Comparison of ENCODE assay signal across 8 cellular contexts in the genomic region with DNA sequence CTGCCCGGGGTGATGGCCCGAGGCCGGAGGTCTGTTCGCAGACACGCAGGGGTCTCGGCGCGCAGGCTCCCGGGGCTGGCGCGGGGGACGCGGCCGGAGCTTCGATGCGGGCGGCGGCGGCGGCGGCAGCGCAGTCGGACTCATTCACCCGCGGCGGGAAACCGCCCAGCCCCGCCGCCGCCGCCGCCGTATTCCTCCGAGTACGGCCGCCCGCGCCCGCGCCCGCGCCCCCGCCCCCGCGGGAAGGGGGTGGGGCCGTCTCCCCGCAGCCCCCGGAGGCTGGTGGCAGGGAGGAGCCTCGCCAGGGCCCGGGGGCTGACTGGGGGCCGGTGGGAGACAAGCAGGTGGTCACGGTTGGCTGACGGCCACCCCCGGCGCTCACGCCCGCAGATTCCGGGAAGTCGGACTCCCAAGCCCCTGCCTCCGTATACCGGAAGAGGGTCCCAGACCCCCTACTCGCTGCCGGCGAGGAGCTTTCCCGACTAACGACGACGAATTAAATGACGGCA. TPM values are rescaled to one million over a fixed set of nuclear protein-coding genes. Genes with fewer than 3 reads are reported as not detected.
DNase-seq lines count a peak whose midpoint lies in the region; ATAC-seq, FAIRE-seq and TF ChIP-seq lines count a peak whose summit lies in the region.

A gene with protein sequence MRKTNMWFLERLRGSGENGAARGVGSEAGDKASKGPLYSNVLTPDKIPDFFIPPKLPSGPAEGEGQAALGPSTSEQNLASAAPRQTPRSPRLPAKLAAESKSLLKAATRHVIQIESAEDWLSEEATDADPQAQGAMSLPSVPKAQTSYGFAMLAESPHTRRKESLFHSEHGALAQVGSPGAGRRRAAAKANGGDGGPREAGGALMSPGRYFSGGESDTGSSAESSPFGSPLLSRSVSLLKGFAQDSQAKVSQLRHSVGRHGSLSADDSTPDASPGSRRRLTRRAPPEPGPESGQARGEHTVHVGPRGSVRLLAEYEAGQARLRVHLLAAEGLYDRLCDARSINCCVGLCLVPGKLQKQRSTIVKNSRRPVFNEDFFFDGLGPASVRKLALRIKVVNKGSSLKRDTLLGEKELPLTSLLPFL (minus strand): TSS at position 142 of the 509 bp plus-strand sequence. CDS start 786 bp downstream, outside the sequence.

- H3K27me3 ChIP-seq in CD4-positive, CD25-positive, alpha-beta regulatory T cell (ENCODE audit: control insufficient read depth, insufficient read depth, low read length): no peaks in the 10 kb centered on the region
- H3K27me3 ChIP-seq in GM12878 (replicated peaks in 1 of 2; ENCODE audit: control insufficient read depth in 2 of 2, insufficient read depth in 2 of 2, low read length in 1 of 2): peaks cover 0 to 3% of the 10 kb centered on the region in 2 experiments; a peak in 1 of 4 replicates

- 10% methylated on average over 28 of the region's 69 CpGs for WGBS in GM12878 (ENCODE audit: insufficient coverage, insufficient replicate concordance, low lambda C conversion rate, missing lambda C conversion rate)

- SMC1A ChIA-PET in GM12878 (lab: Charles Lee; ENCODE audit: uncharacterized antibody, unreplicated experiment): no interaction called here

- no peaks in the 10 kb centered on the region for H3K36me3 Mint-ChIP-seq in CD4-positive, CD25-positive, alpha-beta regulatory T cell

- ATAC-seq in CD4-positive, CD25-positive, alpha-beta regulatory T cell (ENCODE audit: low read depth in 2 of 2): no peak
- no peak for ATAC-seq in GM12878
- ATAC-seq in left lobe of liver: peak; percentile 55
- peak; percentile 39 for ATAC-seq in stimulated activated naive CD8-positive, alpha-beta T cell treated with anti-CD3 and anti-CD28 coated beads, Interleukin-15, amount 100 ng/mL, for 72 hours
- ATAC-seq in GM18909 (IDR thresholded peaks at IDR 0.05; ENCODE audit: poor library complexity, unreplicated experiment): no peak
- no peak for ATAC-seq in HG03439 (IDR thresholded peaks at IDR 0.05; ENCODE audit: unreplicated experiment)

- H3K9ac ChIP-seq in GM12878 (ENCODE audit: control insufficient read depth, insufficient read depth, low read length): no peak within 1 kb of the TSS

- H3K27ac ChIP-seq in CD4-positive, CD25-positive, alpha-beta regulatory T cell (ENCODE audit: insufficient read depth, low read length, poor library complexity, severe bottlenecking): no peak within 1 kb of the TSS
- H3K27ac ChIP-seq in GM12878 (ENCODE audit: control insufficient read depth, insufficient read depth): no peak within 1 kb of the TSS

- no peaks in the 10 kb centered on the region for H3K36me3 ChIP-seq in CD4-positive, CD25-positive, alpha-beta regulatory T cell (ENCODE audit: control insufficient read depth, insufficient read depth, low read length)
- no peaks in the 10 kb centered on the region for H3K36me3 ChIP-seq in GM12878 (ENCODE audit: control insufficient read depth in 2 of 2, insufficient read depth in 2 of 2, low read length in 1 of 2)

- no peak for DNase-seq in CD4-positive, CD25-positive, alpha-beta regulatory T cell
- DNase-seq in NCI-H69 (lab: John Stamatoyannopoulos, UW) (peak; percentile 81), GM12878 (ENCODE audit: low read depth, low spot score) (no peak), left lobe of liver (ENCODE audit: low spot score) (peak; percentile 43), GM10248 (ENCODE audit: extremely low spot score) (no peak)
- no peak for DNase-seq in stimulated activated naive CD8-positive, alpha-beta T cell treated with anti-CD3 and anti-CD28 coated beads, Interleukin-15, amount 100 ng/mL, for 72 hours

- POLR2A ChIA-PET in GM12878 (lab: Charles Lee) (no interaction called here), GM10248 (lab: Yijun Ruan, JAX) (no interaction called here)

- no peak within 1 kb of the TSS for H2AFZ ChIP-seq in GM12878 (ENCODE audit: control insufficient read depth, low read depth, low read length)

- H3K27me3 Mint-ChIP-seq in CD4-positive, CD25-positive, alpha-beta regulatory T cell: peaks cover 16% of the 10 kb centered on the region
- H3K27me3 Mint-ChIP-seq in stimulated activated naive CD8-positive, alpha-beta T cell treated with anti-CD3 and anti-CD28 coated beads, Interleukin-15, amount 100 ng/mL, for 72 hours: peaks cover 33% of the 10 kb centered on the region

- H3K4me1 Mint-ChIP-seq in CD4-positive, CD25-positive, alpha-beta regulatory T cell: peaks cover 0 to 6% (median 4%) of the 10 kb centered on the region in 4 donors
- H3K4me1 Mint-ChIP-seq in stimulated activated naive CD8-positive, alpha-beta T cell treated with anti-CD3 and anti-CD28 coated beads, Interleukin-15, amount 100 ng/mL, for 72 hours: peaks cover 18% of the 10 kb centered on the region

- TF ChIP-seq RAD21 in GM12878 (IDR thresholded peaks at IDR 0.05; ENCODE audit: insufficient read depth, low read depth, low read length): no peak

- no peak for TF ChIP-seq POLR2A in GM12878 (IDR thresholded peaks at IDR 0.05; ENCODE audit: low read depth, low read length)

- peak within 1 kb of the TSS in 1 of 3 donors; percentile 35 for H3K27ac Mint-ChIP-seq in CD4-positive, CD25-positive, alpha-beta regulatory T cell
- H3K27ac Mint-ChIP-seq in stimulated activated naive CD8-positive, alpha-beta T cell treated with anti-CD3 and anti-CD28 coated beads, Interleukin-15, amount 100 ng/mL, for 72 hours: peak within 1 kb of the TSS; percentile 19 to 76

- CTCF ChIA-PET in GM12878 (lab: Yijun Ruan, JAX) (no interaction called here), GM10248 (lab: Yijun Ruan, JAX) (interaction anchor here (1.1 kb wide), 1 partner anchor 102 kb away, joined by 4 read pairs; no protein-coding TSS in a partner anchor)

- RAD21 ChIA-PET in GM12878 (lab: Charles Lee; ENCODE audit: unreplicated experiment): no interaction called here

- TF ChIP-seq CTCF in GM12878 (IDR thresholded peaks at IDR 0.05 in 2 of 3, conservative IDR thresholded peaks at IDR 0.05 in 1 of 3; ENCODE audit: control insufficient read depth in 2 of 3, extremely low read depth in 1 of 3, insufficient read depth in 1 of 3, low read depth in 3 of 3, low read length in 3 of 3) (no peak), GM10248 (IDR thresholded peaks at IDR 0.05; ENCODE audit: control extremely low read depth, extremely low read depth, low read depth, missing control alignments) (no peak)

- no peak for FAIRE-seq in GM12878 (lab: Jason Lieb, UNC)

- no peak within 1 kb of the TSS for H3K4me3 ChIP-seq in CD4-positive, CD25-positive, alpha-beta regulatory T cell (ENCODE audit: low read depth, low read length)
- H3K4me3 ChIP-seq in GM12878: no peak within 1 kb of the TSS

- in situ Hi-C loops in GM12878 (cut with MboI): no loop called here

- H3K9me3 ChIP-seq in CD4-positive, CD25-positive, alpha-beta regulatory T cell (ENCODE audit: control insufficient read depth in 2 of 2, low read length in 2 of 2): no peaks in the 10 kb centered on the region
- H3K9me3 ChIP-seq in GM12878 (replicated peaks; ENCODE audit: control insufficient read depth, insufficient read depth, low read length): no peaks in the 10 kb centered on the region

- intact Hi-C loops in GM12878 (cut with micrococcal nuclease; ENCODE audit: unreplicated experiment): no loop called here

- H3K4me1 ChIP-seq in CD4-positive, CD25-positive, alpha-beta regulatory T cell (ENCODE audit: control insufficient read depth, insufficient read depth, low read length, poor library complexity, severe bottlenecking): peaks cover 18% of the 10 kb centered on the region
- H3K4me1 ChIP-seq in GM12878 (ENCODE audit: control insufficient read depth, insufficient read depth, low read length): no peaks in the 10 kb centered on the region

- H3K4me3 Mint-ChIP-seq in CD4-positive, CD25-positive, alpha-beta regulatory T cell: peak within 1 kb of the TSS; percentile 44 to 84 (median 80)
- H3K4me3 Mint-ChIP-seq in stimulated activated naive CD8-positive, alpha-beta T cell treated with anti-CD3 and anti-CD28 coated beads, Interleukin-15, amount 100 ng/mL, for 72 hours: peak within 1 kb of the TSS; percentile 74 to 84

- BruUV-seq in GM12878 (replicated peaks; lab: Mats Ljungman, UMichigan): no TSS peak

- no peaks in the 10 kb centered on the region for H3K79me2 ChIP-seq in GM12878 (ENCODE audit: control insufficient read depth, insufficient read depth, low read length)

- no peaks in the 10 kb centered on the region for H4K20me1 ChIP-seq in GM12878 (ENCODE audit: control insufficient read depth, insufficient read depth)

- no peak for TF ChIP-seq EP300 in GM12878 (IDR thresholded peaks at IDR 0.05; ENCODE audit: borderline replicate concordance in 1 of 2, control insufficient read depth in 1 of 2, low read depth in 2 of 2, low read length in 2 of 2)

- no peak within 1 kb of the TSS for H3K4me2 ChIP-seq in GM12878 (ENCODE audit: control insufficient read depth, insufficient read depth)

- peaks cover 0 to 3% (median 0%) of the 10 kb centered on the region in 7 donors for H3K9me3 Mint-ChIP-seq in CD4-positive, CD25-positive, alpha-beta regulatory T cell
- H3K9me3 Mint-ChIP-seq in stimulated activated naive CD8-positive, alpha-beta T cell treated with anti-CD3 and anti-CD28 coated beads, Interleukin-15, amount 100 ng/mL, for 72 hours: no peaks in the 10 kb centered on the region

TF ChIP-seq in GM12878, 131 proteins besides CTCF, POLR2A, EP300 and RAD21 (continues in another document):
- TF ChIP-seq PAX5 (IDR thresholded peaks at IDR 0.05; ENCODE audit: borderline replicate concordance, low read depth, low read length): peak; percentile 28; the same call in 1 of the 2 replicates
- TF ChIP-seq POLR2AphosphoS2 (IDR thresholded peaks at IDR 0.05; ENCODE audit: low read depth, low read length): no peak
- TF ChIP-seq FOXK2 (IDR thresholded peaks at IDR 0.05): no peak

RNA-seq across cellular contexts. Expression of the gene that starts here (rescaled TPM):
- not detected for total RNA-seq in CD4-positive, CD25-positive, alpha-beta regulatory T cell
- polyA plus RNA-seq in CD4-positive, CD25-positive, alpha-beta regulatory T cell: not detected
- not detected in 2 replicates for total RNA-seq in GM12878 (2013; cell fraction: nucleolus; rRNA removed)
- total RNA-seq in GM12878 (2014; rRNA removed) (not detected in 2 replicates), GM12878 (2014; rRNA removed; fragmentation: Illumina TruSeq; extraction: Trizol) (not detected in 2 replicates), GM12878 (2021) (not detected in 2 replicates), left lobe of liver (0.33 TPM)
- polyA plus RNA-seq in GM12878 (2011; ENCODE audit: low read depth): not detected
- polyA plus RNA-seq in GM12878 (2011; rRNA removed) (not detected in 2 replicates), GM12878 (2014; fragmentation: Illumina TruSeq; extraction: Trizol) (not detected in 2 replicates), GM12878 (2014; fragmentation: Nextera tagmentation; extraction: Ambion mirVana) (not detected), GM12878 (2014; rRNA removed) (0.03 TPM in 1 of 2 replicates, not detected in the other), GM12878 (2016; fragmentation: Nextera tagmentation; extraction: Ambion mirVana) (not detected)
- polyA plus RNA-seq in GM12878 (2011; cell fraction: cytosol; rRNA removed): 0.01 TPM in 1 of 2 replicates, not detected in the other
- 0.04 and 0.13 TPM in 2 replicates for polyA plus RNA-seq in GM12878 (2011; cell fraction: nucleus; rRNA removed)
- 0.03 TPM in 1 of 2 replicates, not detected in the other for polyA plus RNA-seq in GM12878 (2012)
- not detected in 2 replicates for polyA minus RNA-seq in GM12878 (2011; rRNA and poly(A)+ RNA removed)
- not detected in 2 replicates for polyA minus RNA-seq in GM12878 (2011; cell fraction: cytosol; rRNA and poly(A)+ RNA removed)
- polyA minus RNA-seq in GM12878 (2011; cell fraction: nucleus; rRNA and poly(A)+ RNA removed): not detected in 2 replicates

Comparison
In these comparisons a context has a peak if more than half of its experiments do, and no peak if none do; other contexts are left out.
1. Peak in DNase-seq and ATAC-seq in left lobe of liver; RNA of the gene not detected or under 1 TPM.